Comparison of ENCODE assay signal across 13 cellular contexts in the genomic region with DNA sequence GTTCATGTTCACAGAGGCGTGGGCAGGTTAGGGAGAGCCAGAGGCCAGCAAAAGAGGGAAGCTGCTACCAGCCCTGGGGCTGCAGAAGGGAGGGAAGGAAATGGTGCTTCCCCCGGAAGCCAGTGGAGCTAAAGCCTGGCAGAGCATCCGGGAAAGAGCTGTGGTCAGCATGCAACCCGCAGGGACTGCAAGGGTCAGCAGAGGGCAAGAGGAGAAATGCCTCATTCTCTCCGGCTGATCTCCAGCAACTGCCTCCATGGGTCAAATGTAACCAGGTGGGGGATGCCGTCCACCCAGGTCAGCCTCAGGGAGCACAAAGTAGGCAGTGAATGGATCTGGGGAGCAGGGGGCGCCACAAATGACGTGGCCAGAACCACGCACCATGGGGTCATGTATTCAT. TPM values are rescaled to one million over a fixed set of nuclear protein-coding genes. Genes with fewer than 3 reads are reported as not detected.
DNase-seq lines count a peak whose midpoint lies in the region; ATAC-seq, FAIRE-seq and TF ChIP-seq lines count a peak whose summit lies in the region.
"Had no signal": no experiment of that assay in that cellular context is flagged by ENCODE, and none has a peak within 500 bp of the region (broad histone marks: within the 10 kb centered on the region; RNA-seq: fewer than 3 reads in every experiment).

No MANE protein-coding gene starts in this region.

- H3K36me3 ChIP-seq in kidney (ENCODE audit: control insufficient read depth in 1 of 2, insufficient read depth in 2 of 2, low read length in 2 of 2) (no peaks in the 10 kb centered on the region), upper lobe of right lung (no peaks in the 10 kb centered on the region), ascending aorta (no peaks in the 10 kb centered on the region)

- H3K4me1 ChIP-seq in kidney (ENCODE audit: control insufficient read depth in 1 of 2, insufficient read depth in 1 of 2, low read depth in 1 of 2, low read length in 2 of 2): peaks cover 0 to 21% of the 10 kb centered on the region in 2 donors
- H3K4me1 ChIP-seq in upper lobe of right lung: peaks cover 28% of the 10 kb centered on the region
- H3K4me1 ChIP-seq in ascending aorta: no peaks in the 10 kb centered on the region

- H3K9me3 ChIP-seq in T-helper 17 cell (ENCODE audit: control insufficient read depth, low read length, poor library complexity, severe bottlenecking) (no peaks in the 10 kb centered on the region), kidney (ENCODE audit: control insufficient read depth in 1 of 2, low read length in 2 of 2) (no peaks in the 10 kb centered on the region), upper lobe of right lung (no peaks in the 10 kb centered on the region), ascending aorta (no peaks in the 10 kb centered on the region)

- ATAC-seq in activated naive CD8-positive, alpha-beta T cell treated with anti-CD3 and anti-CD28 coated beads, Interleukin-2, amount 50 U/mL, for 24 hours: no peak
- ATAC-seq in T-helper 17 cell (no peak), upper lobe of right lung (peak; percentile 40), left colon (no peak), HG02623 (IDR thresholded peaks at IDR 0.05; ENCODE audit: unreplicated experiment) (no peak)
- ATAC-seq: WTC11 had no signal

- no peak overlapping the region for H3K4me3 Mint-ChIP-seq in activated naive CD8-positive, alpha-beta T cell
- H3K4me3 Mint-ChIP-seq in activated naive CD8-positive, alpha-beta T cell treated with anti-CD3 and anti-CD28 coated beads, Interleukin-2, amount 50 U/mL, for 24 hours: no peak overlapping the region
- H3K4me3 Mint-ChIP-seq in T-helper 17 cell: peak overlapping the region; percentile 67
- H3K4me3 Mint-ChIP-seq: WTC11 had no signal

- H3K27ac ChIP-seq in kidney (ENCODE audit: low read depth in 2 of 2, low read length in 2 of 2) (no peak overlapping the region), upper lobe of right lung (no peak overlapping the region), ascending aorta (no peak overlapping the region)
- H3K27ac ChIP-seq: PC-9 had no signal

- DNase-seq in activated naive CD8-positive, alpha-beta T cell treated with anti-CD3 and anti-CD28 coated beads, Interleukin-2, amount 50 U/mL, for 24 hours: no peak
- DNase-seq in T-helper 17 cell (no peak), kidney (peak; percentile 51), upper lobe of right lung (no peak), left colon (no peak), ascending aorta (ENCODE audit: low spot score in 2 of 2) (no peak)
- DNase-seq: activated gamma-delta T cell treated with Interleukin-2 at 50 U/mL for 16 hours, PC-9 had no signal

- no peaks in the 10 kb centered on the region for H3K36me3 Mint-ChIP-seq in activated naive CD8-positive, alpha-beta T cell
- H3K36me3 Mint-ChIP-seq in activated naive CD8-positive, alpha-beta T cell treated with anti-CD3 and anti-CD28 coated beads, Interleukin-2, amount 50 U/mL, for 24 hours (ENCODE audit: low read depth): no peaks in the 10 kb centered on the region
- no peaks in the 10 kb centered on the region for H3K36me3 Mint-ChIP-seq in T-helper 17 cell (ENCODE audit: low read depth)
- H3K36me3 Mint-ChIP-seq: WTC11 had no signal

- H3K9me3 Mint-ChIP-seq in activated naive CD8-positive, alpha-beta T cell (ENCODE audit: low read depth): no peaks in the 10 kb centered on the region
- H3K9me3 Mint-ChIP-seq in activated naive CD8-positive, alpha-beta T cell treated with anti-CD3 and anti-CD28 coated beads, Interleukin-2, amount 50 U/mL, for 24 hours: no peaks in the 10 kb centered on the region
- H3K9me3 Mint-ChIP-seq: WTC11 had no signal

- H3K27ac Mint-ChIP-seq in activated naive CD8-positive, alpha-beta T cell: peak overlapping the region; percentile 10
- no peak overlapping the region for H3K27ac Mint-ChIP-seq in activated naive CD8-positive, alpha-beta T cell treated with anti-CD3 and anti-CD28 coated beads, Interleukin-2, amount 50 U/mL, for 24 hours
- peak overlapping the region; percentile 91 for H3K27ac Mint-ChIP-seq in T-helper 17 cell
- H3K27ac Mint-ChIP-seq: WTC11 had no signal

- H3K27me3 ChIP-seq in upper lobe of right lung (peaks cover 11% of the 10 kb centered on the region), ascending aorta (peaks cover 3% of the 10 kb centered on the region)
- H3K27me3 ChIP-seq: hepatocyte had no signal

- H3K4me1 Mint-ChIP-seq in activated naive CD8-positive, alpha-beta T cell (ENCODE audit: low read depth): peaks cover 56% of the 10 kb centered on the region
- H3K4me1 Mint-ChIP-seq in activated naive CD8-positive, alpha-beta T cell treated with anti-CD3 and anti-CD28 coated beads, Interleukin-2, amount 50 U/mL, for 24 hours: peaks cover 52% of the 10 kb centered on the region
- H3K4me1 Mint-ChIP-seq in T-helper 17 cell: peaks cover 41% of the 10 kb centered on the region

- H3K4me3 ChIP-seq in kidney (ENCODE audit: low read length in 2 of 2): no peak overlapping the region
- H3K4me3 ChIP-seq in upper lobe of right lung: no peak overlapping the region
- no peak overlapping the region for H3K4me3 ChIP-seq in ascending aorta
- H3K4me3 ChIP-seq: dorsolateral prefrontal cortex, hepatocyte, PC-9 had no signal

- no peak for FAIRE-seq in kidney (lab: Jason Lieb, UNC)

- intact Hi-C loops in kidney (cut with DNase I): no loop called here
- intact Hi-C loops in upper lobe of right lung (cut with DNase I): no loop called here
- intact Hi-C loops in left colon (cut with DNase I, micrococcal nuclease): no loop called here
- intact Hi-C loops in ascending aorta (cut with DNase I): no loop called here

- no peak for TF ChIP-seq CTCF in kidney (IDR thresholded peaks at IDR 0.05; ENCODE audit: borderline replicate concordance, extremely low read depth, insufficient read depth)
- TF ChIP-seq CTCF in upper lobe of right lung (IDR thresholded peaks at IDR 0.05): no peak
- TF ChIP-seq CTCF in ascending aorta (IDR thresholded peaks at IDR 0.05): no peak

- no peaks in the 10 kb centered on the region for H3K27me3 Mint-ChIP-seq in activated naive CD8-positive, alpha-beta T cell
- H3K27me3 Mint-ChIP-seq in activated naive CD8-positive, alpha-beta T cell treated with anti-CD3 and anti-CD28 coated beads, Interleukin-2, amount 50 U/mL, for 24 hours: no peaks in the 10 kb centered on the region
- H3K27me3 Mint-ChIP-seq in T-helper 17 cell: no peaks in the 10 kb centered on the region

- no peak overlapping the region for H3K9ac ChIP-seq in kidney (ENCODE audit: low read length in 2 of 2)

RNA-seq across cellular contexts. Expression of a gene that starts 36.9 kb away (rescaled TPM):
- 10 to 100 TPM; 51.8 to 52.2 TPM for total RNA-seq in T-helper 17 cell
- 24.0 TPM for total RNA-seq in kidney
- polyA plus RNA-seq in kidney (ENCODE audit: insufficient read depth, low read depth, low replicate concordance): 46.0 TPM
- 13.6 TPM for total RNA-seq in upper lobe of right lung
- 10 to 100 TPM; 27.8 to 32.5 TPM for total RNA-seq in left colon
- 4.4 TPM for total RNA-seq in ascending aorta
